In the genomic region with DNA sequence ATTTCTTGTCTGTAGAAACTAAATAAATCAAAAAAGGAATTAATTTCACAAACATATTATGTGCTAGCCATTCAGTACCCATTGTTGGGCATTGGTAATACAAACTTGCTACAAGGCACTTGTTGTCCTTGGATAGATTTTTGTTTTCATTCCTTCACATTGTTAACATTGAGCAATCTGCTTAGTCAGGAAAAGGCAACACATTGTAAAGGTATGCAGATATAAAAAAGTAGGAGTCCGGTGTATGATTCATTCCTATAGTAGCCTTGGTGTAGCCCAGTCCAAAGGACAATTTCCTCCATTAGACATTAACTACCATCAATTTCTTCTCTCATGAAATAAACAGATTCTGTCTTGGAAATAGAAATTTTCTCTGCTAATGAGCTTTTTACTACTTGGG, we compare ENCODE assay signal across 2 cellular contexts.
A peak's percentile ranks its signal among the peaks of the same experiment; 100 is the strongest.
TF ChIP-seq lines count a peak whose summit lies in the region.

No MANE protein-coding gene starts in this region.

TF ChIP-seq in A549, 52 proteins besides CTCF, POLR2A, EP300 and RAD21 (continued from another document and continues in another):
- TF ChIP-seq JUNB (IDR thresholded peaks at IDR 0.05) (peak; percentile 82), JUN (IDR thresholded peaks at IDR 0.05) (peak; percentile 24 to 28; a peak in 1 of 5 replicates), KDM1A (IDR thresholded peaks at IDR 0.05; ENCODE audit: low read depth) (no peak), MYC (IDR thresholded peaks at IDR 0.05; ENCODE audit: borderline replicate concordance, low read length) (no peak), EHMT2 (IDR thresholded peaks at IDR 0.05; ENCODE audit: low read depth) (no peak), FOXS1 (CRISPR knock-in tag; IDR thresholded peaks at IDR 0.05) (no peak), FOSL2 (IDR thresholded peaks at IDR 0.05) (peak; percentile 75), FOSL2 (CRISPR knock-in tag; IDR thresholded peaks at IDR 0.05) (peak; percentile 90), RFX5 (IDR thresholded peaks at IDR 0.05) (no peak), ZFP36 (IDR thresholded peaks at IDR 0.05; ENCODE audit: borderline replicate concordance, partially characterized antibody) (no peak), TP53 (CRISPR knock-in tag; IDR thresholded peaks at IDR 0.05) (no peak), SMC3 (IDR thresholded peaks at IDR 0.05) (no peak), HOXB13 (CRISPR knock-in tag; IDR thresholded peaks at IDR 0.05; ENCODE audit: low read depth) (no peak), HOXB5 (CRISPR knock-in tag; IDR thresholded peaks at IDR 0.05) (no peak), EHF (CRISPR knock-in tag; IDR thresholded peaks at IDR 0.05) (no peak), NFE2L2 (conservative IDR thresholded peaks at IDR 0.05; ENCODE audit: low read length) (0 out of 2 replicates have a peak, but pooled peaks have one; percentile 7), CHD2 (IDR thresholded peaks at IDR 0.05; ENCODE audit: low read length, partially characterized antibody) (no peak), BHLHE40 (IDR thresholded peaks at IDR 0.05; ENCODE audit: low read depth, low read length) (no peak), RARB (CRISPR knock-in tag; IDR thresholded peaks at IDR 0.05) (no peak), FOSB (CRISPR knock-in tag; IDR thresholded peaks at IDR 0.05) (no peak), SREBF2 (IDR thresholded peaks at IDR 0.05) (no peak), NPAS2 (CRISPR knock-in tag; IDR thresholded peaks at IDR 0.05; ENCODE audit: borderline replicate concordance) (no peak), ZNF302 (CRISPR knock-in tag; IDR thresholded peaks at IDR 0.05) (no peak), MAZ (IDR thresholded peaks at IDR 0.05; ENCODE audit: borderline replicate concordance, low read depth, low read length) (no peak), CHD4 (IDR thresholded peaks at IDR 0.05; ENCODE audit: borderline replicate concordance) (no peak)
- TF ChIP-seq, protein P1, sequence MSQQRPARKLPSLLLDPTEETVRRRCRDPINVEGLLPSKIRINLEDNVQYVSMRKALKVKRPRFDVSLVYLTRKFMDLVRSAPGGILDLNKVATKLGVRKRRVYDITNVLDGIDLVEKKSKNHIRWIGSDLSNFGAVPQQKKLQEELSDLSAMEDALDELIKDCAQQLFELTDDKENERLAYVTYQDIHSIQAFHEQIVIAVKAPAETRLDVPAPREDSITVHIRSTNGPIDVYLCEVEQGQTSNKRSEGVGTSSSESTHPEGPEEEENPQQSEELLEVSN (IDR thresholded peaks at IDR 0.05; ENCODE audit: borderline replicate concordance, low read depth) = no peak
- TF ChIP-seq, protein P2, sequence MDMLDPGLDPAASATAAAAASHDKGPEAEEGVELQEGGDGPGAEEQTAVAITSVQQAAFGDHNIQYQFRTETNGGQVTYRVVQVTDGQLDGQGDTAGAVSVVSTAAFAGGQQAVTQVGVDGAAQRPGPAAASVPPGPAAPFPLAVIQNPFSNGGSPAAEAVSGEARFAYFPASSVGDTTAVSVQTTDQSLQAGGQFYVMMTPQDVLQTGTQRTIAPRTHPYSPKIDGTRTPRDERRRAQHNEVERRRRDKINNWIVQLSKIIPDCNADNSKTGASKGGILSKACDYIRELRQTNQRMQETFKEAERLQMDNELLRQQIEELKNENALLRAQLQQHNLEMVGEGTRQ (IDR thresholded peaks at IDR 0.05) = no peak
- TF ChIP-seq, protein P3, sequence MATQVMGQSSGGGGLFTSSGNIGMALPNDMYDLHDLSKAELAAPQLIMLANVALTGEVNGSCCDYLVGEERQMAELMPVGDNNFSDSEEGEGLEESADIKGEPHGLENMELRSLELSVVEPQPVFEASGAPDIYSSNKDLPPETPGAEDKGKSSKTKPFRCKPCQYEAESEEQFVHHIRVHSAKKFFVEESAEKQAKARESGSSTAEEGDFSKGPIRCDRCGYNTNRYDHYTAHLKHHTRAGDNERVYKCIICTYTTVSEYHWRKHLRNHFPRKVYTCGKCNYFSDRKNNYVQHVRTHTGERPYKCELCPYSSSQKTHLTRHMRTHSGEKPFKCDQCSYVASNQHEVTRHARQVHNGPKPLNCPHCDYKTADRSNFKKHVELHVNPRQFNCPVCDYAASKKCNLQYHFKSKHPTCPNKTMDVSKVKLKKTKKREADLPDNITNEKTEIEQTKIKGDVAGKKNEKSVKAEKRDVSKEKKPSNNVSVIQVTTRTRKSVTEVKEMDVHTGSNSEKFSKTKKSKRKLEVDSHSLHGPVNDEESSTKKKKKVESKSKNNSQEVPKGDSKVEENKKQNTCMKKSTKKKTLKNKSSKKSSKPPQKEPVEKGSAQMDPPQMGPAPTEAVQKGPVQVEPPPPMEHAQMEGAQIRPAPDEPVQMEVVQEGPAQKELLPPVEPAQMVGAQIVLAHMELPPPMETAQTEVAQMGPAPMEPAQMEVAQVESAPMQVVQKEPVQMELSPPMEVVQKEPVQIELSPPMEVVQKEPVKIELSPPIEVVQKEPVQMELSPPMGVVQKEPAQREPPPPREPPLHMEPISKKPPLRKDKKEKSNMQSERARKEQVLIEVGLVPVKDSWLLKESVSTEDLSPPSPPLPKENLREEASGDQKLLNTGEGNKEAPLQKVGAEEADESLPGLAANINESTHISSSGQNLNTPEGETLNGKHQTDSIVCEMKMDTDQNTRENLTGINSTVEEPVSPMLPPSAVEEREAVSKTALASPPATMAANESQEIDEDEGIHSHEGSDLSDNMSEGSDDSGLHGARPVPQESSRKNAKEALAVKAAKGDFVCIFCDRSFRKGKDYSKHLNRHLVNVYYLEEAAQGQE (IDR thresholded peaks at IDR 0.05) = no peak
- TF ChIP-seq, protein P4, sequence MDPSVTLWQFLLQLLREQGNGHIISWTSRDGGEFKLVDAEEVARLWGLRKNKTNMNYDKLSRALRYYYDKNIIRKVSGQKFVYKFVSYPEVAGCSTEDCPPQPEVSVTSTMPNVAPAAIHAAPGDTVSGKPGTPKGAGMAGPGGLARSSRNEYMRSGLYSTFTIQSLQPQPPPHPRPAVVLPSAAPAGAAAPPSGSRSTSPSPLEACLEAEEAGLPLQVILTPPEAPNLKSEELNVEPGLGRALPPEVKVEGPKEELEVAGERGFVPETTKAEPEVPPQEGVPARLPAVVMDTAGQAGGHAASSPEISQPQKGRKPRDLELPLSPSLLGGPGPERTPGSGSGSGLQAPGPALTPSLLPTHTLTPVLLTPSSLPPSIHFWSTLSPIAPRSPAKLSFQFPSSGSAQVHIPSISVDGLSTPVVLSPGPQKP (IDR thresholded peaks at IDR 0.05; ENCODE audit: low read depth, low read length) = no peak
- TF ChIP-seq, protein P5, sequence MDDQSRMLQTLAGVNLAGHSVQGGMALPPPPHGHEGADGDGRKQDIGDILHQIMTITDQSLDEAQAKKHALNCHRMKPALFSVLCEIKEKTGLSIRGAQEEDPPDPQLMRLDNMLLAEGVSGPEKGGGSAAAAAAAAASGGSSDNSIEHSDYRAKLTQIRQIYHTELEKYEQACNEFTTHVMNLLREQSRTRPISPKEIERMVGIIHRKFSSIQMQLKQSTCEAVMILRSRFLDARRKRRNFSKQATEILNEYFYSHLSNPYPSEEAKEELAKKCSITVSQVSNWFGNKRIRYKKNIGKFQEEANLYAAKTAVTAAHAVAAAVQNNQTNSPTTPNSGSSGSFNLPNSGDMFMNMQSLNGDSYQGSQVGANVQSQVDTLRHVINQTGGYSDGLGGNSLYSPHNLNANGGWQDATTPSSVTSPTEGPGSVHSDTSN (IDR thresholded peaks at IDR 0.05) = no peak
- TF ChIP-seq, protein P6, sequence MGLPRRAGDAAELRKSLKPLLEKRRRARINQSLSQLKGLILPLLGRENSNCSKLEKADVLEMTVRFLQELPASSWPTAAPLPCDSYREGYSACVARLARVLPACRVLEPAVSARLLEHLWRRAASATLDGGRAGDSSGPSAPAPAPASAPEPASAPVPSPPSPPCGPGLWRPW (IDR thresholded peaks at IDR 0.05) = no peak

TF ChIP-seq in HepG2, 621 proteins besides CTCF, POLR2A, EP300 and RAD21 (continues in another document):
- TF ChIP-seq, protein P7, sequence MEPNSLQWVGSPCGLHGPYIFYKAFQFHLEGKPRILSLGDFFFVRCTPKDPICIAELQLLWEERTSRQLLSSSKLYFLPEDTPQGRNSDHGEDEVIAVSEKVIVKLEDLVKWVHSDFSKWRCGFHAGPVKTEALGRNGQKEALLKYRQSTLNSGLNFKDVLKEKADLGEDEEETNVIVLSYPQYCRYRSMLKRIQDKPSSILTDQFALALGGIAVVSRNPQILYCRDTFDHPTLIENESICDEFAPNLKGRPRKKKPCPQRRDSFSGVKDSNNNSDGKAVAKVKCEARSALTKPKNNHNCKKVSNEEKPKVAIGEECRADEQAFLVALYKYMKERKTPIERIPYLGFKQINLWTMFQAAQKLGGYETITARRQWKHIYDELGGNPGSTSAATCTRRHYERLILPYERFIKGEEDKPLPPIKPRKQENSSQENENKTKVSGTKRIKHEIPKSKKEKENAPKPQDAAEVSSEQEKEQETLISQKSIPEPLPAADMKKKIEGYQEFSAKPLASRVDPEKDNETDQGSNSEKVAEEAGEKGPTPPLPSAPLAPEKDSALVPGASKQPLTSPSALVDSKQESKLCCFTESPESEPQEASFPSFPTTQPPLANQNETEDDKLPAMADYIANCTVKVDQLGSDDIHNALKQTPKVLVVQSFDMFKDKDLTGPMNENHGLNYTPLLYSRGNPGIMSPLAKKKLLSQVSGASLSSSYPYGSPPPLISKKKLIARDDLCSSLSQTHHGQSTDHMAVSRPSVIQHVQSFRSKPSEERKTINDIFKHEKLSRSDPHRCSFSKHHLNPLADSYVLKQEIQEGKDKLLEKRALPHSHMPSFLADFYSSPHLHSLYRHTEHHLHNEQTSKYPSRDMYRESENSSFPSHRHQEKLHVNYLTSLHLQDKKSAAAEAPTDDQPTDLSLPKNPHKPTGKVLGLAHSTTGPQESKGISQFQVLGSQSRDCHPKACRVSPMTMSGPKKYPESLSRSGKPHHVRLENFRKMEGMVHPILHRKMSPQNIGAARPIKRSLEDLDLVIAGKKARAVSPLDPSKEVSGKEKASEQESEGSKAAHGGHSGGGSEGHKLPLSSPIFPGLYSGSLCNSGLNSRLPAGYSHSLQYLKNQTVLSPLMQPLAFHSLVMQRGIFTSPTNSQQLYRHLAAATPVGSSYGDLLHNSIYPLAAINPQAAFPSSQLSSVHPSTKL (CRISPR knock-in tag; IDR thresholded peaks at IDR 0.05) = peak; percentile 44; the same call in 1 of the 2 replicates
- TF ChIP-seq, protein P8, sequence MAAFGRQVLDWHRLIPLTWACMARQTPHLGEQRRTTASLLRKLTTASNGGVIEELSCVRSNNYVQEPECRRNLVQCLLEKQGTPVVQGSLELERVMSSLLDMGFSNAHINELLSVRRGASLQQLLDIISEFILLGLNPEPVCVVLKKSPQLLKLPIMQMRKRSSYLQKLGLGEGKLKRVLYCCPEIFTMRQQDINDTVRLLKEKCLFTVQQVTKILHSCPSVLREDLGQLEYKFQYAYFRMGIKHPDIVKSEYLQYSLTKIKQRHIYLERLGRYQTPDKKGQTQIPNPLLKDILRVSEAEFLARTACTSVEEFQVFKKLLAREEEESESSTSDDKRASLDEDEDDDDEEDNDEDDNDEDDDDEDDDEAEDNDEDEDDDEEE (CRISPR knock-in tag; IDR thresholded peaks at IDR 0.05) = no peak
- TF ChIP-seq, protein P9, sequence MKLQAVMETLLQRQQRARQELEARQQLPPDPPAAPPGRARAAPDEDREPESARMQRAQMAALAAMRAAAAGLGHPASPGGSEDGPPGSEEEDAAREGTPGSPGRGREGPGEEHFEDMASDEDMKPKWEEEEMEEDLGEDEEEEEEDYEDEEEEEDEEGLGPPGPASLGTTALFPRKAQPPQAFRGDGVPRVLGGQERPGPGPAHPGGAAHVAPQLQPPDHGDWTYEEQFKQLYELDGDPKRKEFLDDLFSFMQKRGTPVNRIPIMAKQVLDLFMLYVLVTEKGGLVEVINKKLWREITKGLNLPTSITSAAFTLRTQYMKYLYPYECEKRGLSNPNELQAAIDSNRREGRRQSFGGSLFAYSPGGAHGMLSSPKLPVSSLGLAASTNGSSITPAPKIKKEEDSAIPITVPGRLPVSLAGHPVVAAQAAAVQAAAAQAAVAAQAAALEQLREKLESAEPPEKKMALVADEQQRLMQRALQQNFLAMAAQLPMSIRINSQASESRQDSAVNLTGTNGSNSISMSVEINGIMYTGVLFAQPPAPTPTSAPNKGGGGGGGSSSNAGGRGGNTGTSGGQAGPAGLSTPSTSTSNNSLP (IDR thresholded peaks at IDR 0.05; ENCODE audit: low read depth, low read length) = peak; percentile 88
- TF ChIP-seq NFYC (CRISPR knock-in tag; IDR thresholded peaks at IDR 0.05) = no peak
- TF ChIP-seq, protein P10, sequence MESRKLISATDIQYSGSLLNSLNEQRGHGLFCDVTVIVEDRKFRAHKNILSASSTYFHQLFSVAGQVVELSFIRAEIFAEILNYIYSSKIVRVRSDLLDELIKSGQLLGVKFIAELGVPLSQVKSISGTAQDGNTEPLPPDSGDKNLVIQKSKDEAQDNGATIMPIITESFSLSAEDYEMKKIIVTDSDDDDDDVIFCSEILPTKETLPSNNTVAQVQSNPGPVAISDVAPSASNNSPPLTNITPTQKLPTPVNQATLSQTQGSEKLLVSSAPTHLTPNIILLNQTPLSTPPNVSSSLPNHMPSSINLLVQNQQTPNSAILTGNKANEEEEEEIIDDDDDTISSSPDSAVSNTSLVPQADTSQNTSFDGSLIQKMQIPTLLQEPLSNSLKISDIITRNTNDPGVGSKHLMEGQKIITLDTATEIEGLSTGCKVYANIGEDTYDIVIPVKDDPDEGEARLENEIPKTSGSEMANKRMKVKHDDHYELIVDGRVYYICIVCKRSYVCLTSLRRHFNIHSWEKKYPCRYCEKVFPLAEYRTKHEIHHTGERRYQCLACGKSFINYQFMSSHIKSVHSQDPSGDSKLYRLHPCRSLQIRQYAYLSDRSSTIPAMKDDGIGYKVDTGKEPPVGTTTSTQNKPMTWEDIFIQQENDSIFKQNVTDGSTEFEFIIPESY (CRISPR knock-in tag; IDR thresholded peaks at IDR 0.05) = no peak
- TF ChIP-seq, protein P11, sequence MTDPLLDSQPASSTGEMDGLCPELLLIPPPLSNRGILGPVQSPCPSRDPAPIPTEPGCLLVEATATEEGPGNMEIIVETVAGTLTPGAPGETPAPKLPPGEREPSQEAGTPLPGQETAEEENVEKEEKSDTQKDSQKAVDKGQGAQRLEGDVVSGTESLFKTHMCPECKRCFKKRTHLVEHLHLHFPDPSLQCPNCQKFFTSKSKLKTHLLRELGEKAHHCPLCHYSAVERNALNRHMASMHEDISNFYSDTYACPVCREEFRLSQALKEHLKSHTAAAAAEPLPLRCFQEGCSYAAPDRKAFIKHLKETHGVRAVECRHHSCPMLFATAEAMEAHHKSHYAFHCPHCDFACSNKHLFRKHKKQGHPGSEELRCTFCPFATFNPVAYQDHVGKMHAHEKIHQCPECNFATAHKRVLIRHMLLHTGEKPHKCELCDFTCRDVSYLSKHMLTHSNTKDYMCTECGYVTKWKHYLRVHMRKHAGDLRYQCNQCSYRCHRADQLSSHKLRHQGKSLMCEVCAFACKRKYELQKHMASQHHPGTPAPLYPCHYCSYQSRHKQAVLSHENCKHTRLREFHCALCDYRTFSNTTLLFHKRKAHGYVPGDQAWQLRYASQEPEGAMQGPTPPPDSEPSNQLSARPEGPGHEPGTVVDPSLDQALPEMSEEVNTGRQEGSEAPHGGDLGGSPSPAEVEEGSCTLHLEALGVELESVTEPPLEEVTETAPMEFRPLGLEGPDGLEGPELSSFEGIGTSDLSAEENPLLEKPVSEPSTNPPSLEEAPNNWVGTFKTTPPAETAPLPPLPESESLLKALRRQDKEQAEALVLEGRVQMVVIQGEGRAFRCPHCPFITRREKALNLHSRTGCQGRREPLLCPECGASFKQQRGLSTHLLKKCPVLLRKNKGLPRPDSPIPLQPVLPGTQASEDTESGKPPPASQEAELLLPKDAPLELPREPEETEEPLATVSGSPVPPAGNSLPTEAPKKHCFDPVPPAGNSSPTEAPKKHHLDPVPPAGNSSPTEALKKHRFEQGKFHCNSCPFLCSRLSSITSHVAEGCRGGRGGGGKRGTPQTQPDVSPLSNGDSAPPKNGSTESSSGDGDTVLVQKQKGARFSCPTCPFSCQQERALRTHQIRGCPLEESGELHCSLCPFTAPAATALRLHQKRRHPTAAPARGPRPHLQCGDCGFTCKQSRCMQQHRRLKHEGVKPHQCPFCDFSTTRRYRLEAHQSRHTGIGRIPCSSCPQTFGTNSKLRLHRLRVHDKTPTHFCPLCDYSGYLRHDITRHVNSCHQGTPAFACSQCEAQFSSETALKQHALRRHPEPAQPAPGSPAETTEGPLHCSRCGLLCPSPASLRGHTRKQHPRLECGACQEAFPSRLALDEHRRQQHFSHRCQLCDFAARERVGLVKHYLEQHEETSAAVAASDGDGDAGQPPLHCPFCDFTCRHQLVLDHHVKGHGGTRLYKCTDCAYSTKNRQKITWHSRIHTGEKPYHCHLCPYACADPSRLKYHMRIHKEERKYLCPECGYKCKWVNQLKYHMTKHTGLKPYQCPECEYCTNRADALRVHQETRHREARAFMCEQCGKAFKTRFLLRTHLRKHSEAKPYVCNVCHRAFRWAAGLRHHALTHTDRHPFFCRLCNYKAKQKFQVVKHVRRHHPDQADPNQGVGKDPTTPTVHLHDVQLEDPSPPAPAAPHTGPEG (CRISPR knock-in tag; IDR thresholded peaks at IDR 0.05) = no peak
